In genomic region chr4:153116101-153116680, GRCh38 we compare ENCODE assay signal across 9 cellular contexts.
A peak's percentile ranks its signal among the peaks of the same experiment; 100 is the strongest.
DNase-seq lines count a peak whose midpoint lies in the region; ATAC-seq and TF ChIP-seq lines count a peak whose summit lies in the region.
"Had no signal": no experiment of that assay in that cellular context is flagged by ENCODE, and none has a peak within 500 bp of the region (broad histone marks: within the 10 kb centered on the region; RNA-seq: fewer than 3 reads in every experiment).

No MANE protein-coding gene starts in this region.

- no peak for TF ChIP-seq CTCF in tibial artery (IDR thresholded peaks at IDR 0.05)

- H3K4me3 Mint-ChIP-seq in activated naive CD4-positive, alpha-beta T cell treated with anti-CD3 and anti-CD28 coated beads, Interleukin-2, amount 10 ng/mL, durations not matched to agents 7 days and 5 days: peak overlapping the region; percentile 49
- no peak overlapping the region for H3K4me3 Mint-ChIP-seq in activated naive CD4-positive, alpha-beta T cell treated with anti-CD3 and anti-CD28 coated beads for 36 hours
- H3K4me3 Mint-ChIP-seq in T-cell: peak overlapping the region in 2 of 3 donors; percentile 65 to 72

- DNase-seq in activated naive CD4-positive, alpha-beta T cell treated with anti-CD3 and anti-CD28 coated beads, Interleukin-2, amount 10 ng/mL, durations not matched to agents 7 days and 5 days: peak; percentile 37
- DNase-seq in activated naive CD4-positive, alpha-beta T cell treated with anti-CD3 and anti-CD28 coated beads for 36 hours: no peak
- DNase-seq in T-cell (peak in 30 of 34 experiments; percentile 16 to 79 (median 54)), left ventricle myocardium superior (no peak), tibial artery (no peak), mucosa of gallbladder (ENCODE audit: low spot score) (no peak), SK-N-DZ (ENCODE audit: low spot score) (no peak), substantia nigra (lab: John Stamatoyannopoulos, UW) (no peak)
- DNase-seq: right lobe of liver had no signal

- H3K9me3 ChIP-seq in tibial artery: no peaks in the 10 kb centered on the region
- H3K9me3 ChIP-seq: right lobe of liver had no signal

- CTCF ChIA-PET in activated naive CD4-positive, alpha-beta T cell treated with anti-CD3 and anti-CD28 coated beads, Interleukin-2, amount 10 ng/mL, durations not matched to agents 7 days and 5 days (lab: Charles Lee): interaction anchor here (0.6 to 4.6 kb wide), 6 partner anchors 10 to 270 kb away, joined by 3 to 25 read pairs (median 6); no protein-coding TSS in a partner anchor
- CTCF ChIA-PET in activated naive CD4-positive, alpha-beta T cell treated with anti-CD3 and anti-CD28 coated beads for 36 hours (lab: Charles Lee): interaction anchor here (0.8 to 14.2 kb wide), 6 partner anchors 10 to 269 kb away, joined by 3 to 125 read pairs (median 5); no protein-coding TSS in a partner anchor
- CTCF ChIA-PET in T-cell (lab: Charles Lee): interaction anchor here (0.6 to 5.4 kb wide), 5 partner anchors 11 to 662 kb away, joined by 3 to 59 read pairs (median 11); no protein-coding TSS in a partner anchor

- no peaks in the 10 kb centered on the region for H3K36me3 Mint-ChIP-seq in activated naive CD4-positive, alpha-beta T cell treated with anti-CD3 and anti-CD28 coated beads, Interleukin-2, amount 10 ng/mL, durations not matched to agents 7 days and 5 days
- H3K36me3 Mint-ChIP-seq in activated naive CD4-positive, alpha-beta T cell treated with anti-CD3 and anti-CD28 coated beads for 36 hours (ENCODE audit: low read depth): no peaks in the 10 kb centered on the region
- no peaks in the 10 kb centered on the region for H3K36me3 Mint-ChIP-seq in T-cell

- no peaks in the 10 kb centered on the region for H3K9me3 Mint-ChIP-seq in activated naive CD4-positive, alpha-beta T cell treated with anti-CD3 and anti-CD28 coated beads, Interleukin-2, amount 10 ng/mL, durations not matched to agents 7 days and 5 days
- no peaks in the 10 kb centered on the region for H3K9me3 Mint-ChIP-seq in activated naive CD4-positive, alpha-beta T cell treated with anti-CD3 and anti-CD28 coated beads for 36 hours
- no peaks in the 10 kb centered on the region for H3K9me3 Mint-ChIP-seq in T-cell

- POLR2A ChIA-PET in T-cell (lab: Charles Lee): interaction anchor here in 1 of 2 donors (0.6 to 2.1 kb wide), 2 partner anchors 11 to 525 kb away, joined by 3 to 25 read pairs; no protein-coding TSS in a partner anchor

- ATAC-seq in T-cell (replicated peaks in 1 of 4) (peak in 2 of 4 experiments; percentile 11 to 51), left ventricle myocardium superior (peak; percentile 50)

- intact Hi-C loops in activated naive CD4-positive, alpha-beta T cell treated with anti-CD3 and anti-CD28 coated beads for 36 hours (cut with micrococcal nuclease): loop anchor here (1.0 to 10.0 kb wide), 3 partner anchors 337 to 1011 kb away; partner anchors contain the start of genes ARFIP1, FBXW7 and TIGD4
- intact Hi-C loops in left ventricle myocardium superior (cut with micrococcal nuclease) (no loop called here), tibial artery (cut with DNase I; ENCODE audit: low total_unique reads) (no loop called here)

- H3K27me3 ChIP-seq in tibial artery: no peaks in the 10 kb centered on the region
- H3K27me3 ChIP-seq: right lobe of liver had no signal

- H3K4me1 ChIP-seq in tibial artery: peaks cover 0 to 21% (median 20%) of the 10 kb centered on the region in 4 donors
- H3K4me1 ChIP-seq: right lobe of liver had no signal

- H3K27ac ChIP-seq in tibial artery (peak overlapping the region; percentile 80 to 81), substantia nigra (ENCODE audit: low read depth, low read length, poor library complexity, severe bottlenecking) (no peak overlapping the region)
- H3K27ac ChIP-seq: right lobe of liver had no signal

- no peaks in the 10 kb centered on the region for H3K36me3 ChIP-seq in tibial artery
- H3K36me3 ChIP-seq: right lobe of liver had no signal

- H3K4me1 Mint-ChIP-seq in activated naive CD4-positive, alpha-beta T cell treated with anti-CD3 and anti-CD28 coated beads, Interleukin-2, amount 10 ng/mL, durations not matched to agents 7 days and 5 days: peaks cover 2% of the 10 kb centered on the region
- peaks cover 8% of the 10 kb centered on the region for H3K4me1 Mint-ChIP-seq in activated naive CD4-positive, alpha-beta T cell treated with anti-CD3 and anti-CD28 coated beads for 36 hours (ENCODE audit: low read depth)
- H3K4me1 Mint-ChIP-seq in T-cell: peaks cover 0 to 8% (median 0%) of the 10 kb centered on the region in 3 donors

- peak overlapping the region; percentile 38 to 47 for H3K4me3 ChIP-seq in tibial artery
- H3K4me3 ChIP-seq: right lobe of liver had no signal

- H3K27ac Mint-ChIP-seq in activated naive CD4-positive, alpha-beta T cell treated with anti-CD3 and anti-CD28 coated beads, Interleukin-2, amount 10 ng/mL, durations not matched to agents 7 days and 5 days: no peak overlapping the region
- H3K27ac Mint-ChIP-seq in activated naive CD4-positive, alpha-beta T cell treated with anti-CD3 and anti-CD28 coated beads for 36 hours: no peak overlapping the region
- H3K27ac Mint-ChIP-seq in T-cell: no peak overlapping the region

- H3K27me3 Mint-ChIP-seq in activated naive CD4-positive, alpha-beta T cell treated with anti-CD3 and anti-CD28 coated beads, Interleukin-2, amount 10 ng/mL, durations not matched to agents 7 days and 5 days: no peaks in the 10 kb centered on the region
- H3K27me3 Mint-ChIP-seq in activated naive CD4-positive, alpha-beta T cell treated with anti-CD3 and anti-CD28 coated beads for 36 hours (ENCODE audit: low read depth): no peaks in the 10 kb centered on the region
- H3K27me3 Mint-ChIP-seq in T-cell: no peaks in the 10 kb centered on the region

Comparison
In these comparisons a context has a peak if more than half of its experiments do, and no peak if none do; other contexts are left out.
1. DNase-seq: peak in activated naive CD4-positive, alpha-beta T cell treated with anti-CD3 and anti-CD28 coated beads, Interleukin-2, amount 10 ng/mL, durations not matched to agents 7 days and 5 days (single experiment) and T-cell (30 of 34); none in activated naive CD4-positive, alpha-beta T cell treated with anti-CD3 and anti-CD28 coated beads for 36 hours (single experiment), left ventricle myocardium superior (single experiment), tibial artery (0 of 2), mucosa of gallbladder (single experiment), SK-N-DZ (single experiment) and substantia nigra (0 of 49).